9 cellular contexts compared by ENCODE assay signal in genomic region chr11:72333657-72334056, GRCh38.
DNase-seq lines count a peak whose midpoint lies in the region; ATAC-seq, FAIRE-seq and TF ChIP-seq lines count a peak whose summit lies in the region.
"Had no signal": no experiment of that assay in that cellular context is flagged by ENCODE, and none has a peak within 500 bp of the region (broad histone marks: within the 10 kb centered on the region; RNA-seq: fewer than 3 reads in every experiment).

No MANE protein-coding gene starts in this region.

- H3K27me3 ChIP-seq in Panc1 (ENCODE audit: control insufficient read depth, insufficient read depth, low read length) (no peaks in the 10 kb centered on the region), astrocyte (ENCODE audit: insufficient read depth, low read length) (no peaks in the 10 kb centered on the region), esophagus muscularis mucosa (no peaks in the 10 kb centered on the region)

- TF ChIP-seq CTCF in GM12874 (IDR thresholded peaks at IDR 0.05; ENCODE audit: insufficient read depth, low read depth, low read length) (peak; percentile 7; the same call in 1 of the 2 replicates), Panc1 (IDR thresholded peaks at IDR 0.05) (no peak), astrocyte (IDR thresholded peaks at IDR 0.05; ENCODE audit: insufficient read depth, low read depth, low read length) (no peak), nephron (IDR thresholded peaks at IDR 0.05; ENCODE audit: unreplicated experiment in 3 of 3) (peak in 1 of 3 experiments; percentile 15), esophagus muscularis mucosa (IDR thresholded peaks at IDR 0.05) (no peak)

- H3K9ac ChIP-seq in astrocyte (ENCODE audit: low read length): no peak overlapping the region

- POLR2A ChIA-PET in Panc1 (lab: Charles Lee): no interaction called here

- TF ChIP-seq POLR2A in esophagus muscularis mucosa (IDR thresholded peaks at IDR 0.05; ENCODE audit: low read depth): no peak

- H3K79me2 ChIP-seq in astrocyte (ENCODE audit: insufficient read depth, low read length): no peaks in the 10 kb centered on the region

- H3K9me3 ChIP-seq in Panc1 (ENCODE audit: control insufficient read depth, insufficient read depth, low read depth, low read length): no peaks in the 10 kb centered on the region
- no peaks in the 10 kb centered on the region for H3K9me3 ChIP-seq in astrocyte (ENCODE audit: insufficient read depth, low read depth, low read length)
- no peaks in the 10 kb centered on the region for H3K9me3 ChIP-seq in esophagus muscularis mucosa

- H3K9me3 Mint-ChIP-seq in astrocyte (ENCODE audit: unreplicated experiment): no peaks in the 10 kb centered on the region
- no peaks in the 10 kb centered on the region for H3K9me3 Mint-ChIP-seq in nephron

- H3K27ac Mint-ChIP-seq in astrocyte (ENCODE audit: unreplicated experiment): peak overlapping the region; percentile 30
- peak overlapping the region; percentile 2 to 60 (median 55) for H3K27ac Mint-ChIP-seq in nephron

- H3K36me3 Mint-ChIP-seq in astrocyte (ENCODE audit: low read depth, unreplicated experiment) (peaks cover 7% of the 10 kb centered on the region), nephron (ENCODE audit: low read depth) (peaks cover 10% of the 10 kb centered on the region)

- no peaks in the 10 kb centered on the region for H3K4me1 ChIP-seq in Panc1 (ENCODE audit: control insufficient read depth, insufficient read depth, low read length)
- H3K4me1 ChIP-seq in astrocyte (ENCODE audit: insufficient read depth, low read length): peaks cover 4% of the 10 kb centered on the region
- peaks cover 8 to 18% (median 10%) of the 10 kb centered on the region in 4 donors for H3K4me1 ChIP-seq in esophagus muscularis mucosa

- H3K27ac ChIP-seq in Panc1 (ENCODE audit: low read length) (no peak overlapping the region), astrocyte (ENCODE audit: low read depth, low read length) (no peak overlapping the region), esophagus muscularis mucosa (replicated peaks in 1 of 4) (no peak overlapping the region)

- H3K4me3 Mint-ChIP-seq in astrocyte (ENCODE audit: unreplicated experiment) (no peak overlapping the region), nephron (no peak overlapping the region)

- H3K36me3 ChIP-seq in Panc1 (ENCODE audit: control insufficient read depth, insufficient read depth, low read length) (0 out of 2 replicates have a peak, but pooled peaks cover 2% of the 10 kb centered on the region), astrocyte (ENCODE audit: insufficient read depth, low read length) (no peaks in the 10 kb centered on the region), esophagus muscularis mucosa (peaks cover 0 to 6% (median 2%) of the 10 kb centered on the region in 4 donors)

- in situ Hi-C loops in Panc1 (cut with HindIII; ENCODE audit: low pct_unique_long_range_greater_than_20kb, low sequenced_read_pairs): no loop called here

- BruUV-seq in Panc1 (replicated peaks; lab: Mats Ljungman, UMichigan): no TSS peak

- H3K4me3 ChIP-seq in Panc1 (ENCODE audit: low read depth in 2 of 2, low read length in 2 of 2): no peak overlapping the region
- no peak overlapping the region for H3K4me3 ChIP-seq in astrocyte (ENCODE audit: insufficient read depth, low read depth, low read length)
- H3K4me3 ChIP-seq in esophagus muscularis mucosa: no peak overlapping the region
- H3K4me3 ChIP-seq: lung had no signal

- H3K27me3 Mint-ChIP-seq in astrocyte (ENCODE audit: low read depth, unreplicated experiment): no peaks in the 10 kb centered on the region
- H3K27me3 Mint-ChIP-seq in nephron (ENCODE audit: low read depth): no peaks in the 10 kb centered on the region

- H3K4me1 Mint-ChIP-seq in astrocyte (ENCODE audit: low read depth, unreplicated experiment): peaks cover 36% of the 10 kb centered on the region
- H3K4me1 Mint-ChIP-seq in nephron: peaks cover 23% of the 10 kb centered on the region

- TF ChIP-seq EP300 in esophagus muscularis mucosa (IDR thresholded peaks at IDR 0.05): no peak

- intact Hi-C loops in Panc1 (cut with micrococcal nuclease; ENCODE audit: unreplicated experiment) (no loop called here), esophagus muscularis mucosa (cut with DNase I) (no loop called here)

- H3K4me2 ChIP-seq in astrocyte (ENCODE audit: low read length): no peak overlapping the region

- CTCF ChIA-PET in Panc1 (lab: Charles Lee): interaction anchor here (0.6 to 0.8 kb wide), 2 partner anchors 97 to 113 kb away, joined by 3 to 7 read pairs; no protein-coding TSS in a partner anchor

- H2AFZ ChIP-seq in astrocyte (ENCODE audit: low read depth, low read length): no peak overlapping the region

- 52% methylated on average over 6 of the region's 6 CpGs for WGBS in esophagus muscularis mucosa

- ATAC-seq in Panc1 (peak; percentile 46), HG03045 (IDR thresholded peaks at IDR 0.05; ENCODE audit: unreplicated experiment) (no peak), HG03135 (IDR thresholded peaks at IDR 0.05; ENCODE audit: unreplicated experiment) (no peak)

- H4K20me1 ChIP-seq in astrocyte (ENCODE audit: insufficient read depth, low read length): no peaks in the 10 kb centered on the region

- FAIRE-seq in astrocyte (lab: Jason Lieb, UNC): no peak

- DNase-seq in Panc1 (ENCODE audit: low read depth, low spot score) (no peak), astrocyte (ENCODE audit: low read depth) (peak; percentile 18), NCI-H524 (lab: John Stamatoyannopoulos, UW) (no peak), esophagus muscularis mucosa (ENCODE audit: extremely low spot score) (no peak)
